ENCODE assay signal across 31 cellular contexts in the genomic region with DNA sequence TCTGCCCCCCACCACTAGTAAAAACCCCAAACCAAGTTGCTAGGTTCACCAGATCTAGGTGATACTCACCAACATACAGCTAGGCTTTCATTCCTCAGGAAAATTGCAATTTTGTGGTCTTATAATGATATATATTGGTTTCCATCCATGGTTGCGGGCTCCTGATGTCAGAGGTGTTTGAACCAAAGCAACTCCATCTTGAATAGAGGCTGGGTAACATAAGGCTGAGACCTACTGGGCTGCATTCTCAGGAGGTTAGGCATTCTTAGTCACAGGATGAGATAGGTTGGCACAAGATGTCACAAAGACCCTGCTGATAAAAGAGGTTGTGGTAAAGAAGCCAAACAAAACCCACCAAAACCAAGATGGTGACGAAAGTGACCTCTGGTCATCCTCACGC. TPM values are rescaled to one million over a fixed set of nuclear protein-coding genes. Genes with fewer than 3 reads are reported as not detected.
A peak's percentile ranks its signal among the peaks of the same experiment; 100 is the strongest.
DNase-seq lines count a peak whose midpoint lies in the region; ATAC-seq lines count a peak whose summit lies in the region.
"Had no signal": no experiment of that assay in that cellular context is flagged by ENCODE, and none has a peak within 500 bp of the region (broad histone marks: within the 10 kb centered on the region; RNA-seq: fewer than 3 reads in every experiment).

No MANE protein-coding gene starts in this region.

- H3K4me3 Mint-ChIP-seq in activated CD4-positive, alpha-beta T cell treated with anti-CD3 and anti-CD28 coated beads for 36 hours, result no peak overlapping the region
- no peak overlapping the region for H3K4me3 Mint-ChIP-seq in activated naive CD4-positive, alpha-beta T cell treated with anti-CD3 and anti-CD28 coated beads, Interleukin-2, amount 10 ng/mL, durations not matched to agents 7 days and 5 days
- no peak overlapping the region for H3K4me3 Mint-ChIP-seq in stimulated activated naive CD8-positive, alpha-beta T cell treated with anti-CD3 and anti-CD28 coated beads, Interleukin-15, amount 100 ng/mL, for 72 hours
- H3K4me3 Mint-ChIP-seq: activated B cell treated with CpG ODN at 0.5 μM for 24 hours; brain; dendritic cell treated with granulocyte-macrophage colony-stimulating factor and Interleukin-4, amounts not matched to agents 40 ng/mL and 50 ng/mL, for 4 days; endodermal cell; naive B cell; T-cell; type B pancreatic cell had no signal

- peaks cover 58% of the 10 kb centered on the region for H3K36me3 Mint-ChIP-seq in activated CD4-positive, alpha-beta T cell treated with anti-CD3 and anti-CD28 coated beads for 36 hours (ENCODE audit: low read depth)
- H3K36me3 Mint-ChIP-seq in activated naive CD4-positive, alpha-beta T cell treated with anti-CD3 and anti-CD28 coated beads, Interleukin-2, amount 50 U/mL, for 72 hours, result peaks cover 26 to 53% of the 10 kb centered on the region in 2 donors
- peaks cover 40% of the 10 kb centered on the region for H3K36me3 Mint-ChIP-seq in activated naive CD4-positive, alpha-beta T cell treated with anti-CD3 and anti-CD28 coated beads, Interleukin-2, amount 10 ng/mL, durations not matched to agents 7 days and 5 days

- no peak for DNase-seq in activated CD4-positive, alpha-beta T cell treated with anti-CD3 and anti-CD28 coated beads for 36 hours
- DNase-seq in activated CD4-positive, alpha-beta T cell treated with anti-CD3 and anti-CD28 coated beads for 4 hours, result no peak
- DNase-seq in activated naive CD4-positive, alpha-beta T cell treated with anti-CD3 and anti-CD28 coated beads, Interleukin-2, amount 50 U/mL, for 72 hours (ENCODE audit: low spot score in 2 of 2), result no peak
- no peak for DNase-seq in activated naive CD4-positive, alpha-beta T cell treated with anti-CD3 and anti-CD28 coated beads, Interleukin-2, amount 10 ng/mL, durations not matched to agents 7 days and 5 days
- DNase-seq in epithelial cell of prostate (ENCODE audit: low read depth, low spot score), result no peak
- DNase-seq in stimulated activated naive CD8-positive, alpha-beta T cell treated with anti-CD3 and anti-CD28 coated beads, Interleukin-15, amount 100 ng/mL, for 72 hours, result no peak
- no peak for DNase-seq in iPS-NIHi11 (ENCODE audit: low spot score)
- DNase-seq: 8988T; activated B cell treated with CpG ODN at 0.5 μM for 24 hours; activated effector memory CD4-positive, alpha-beta T cell treated with Interleukin-2 at 50 U/mL for 16 hours; amniotic stem cell; Caco-2; heart left ventricle; midbrain; MM.1S; naive B cell; NCI-H1417; NCI-H526; nucleus accumbens; OCI-M1; sigmoid colon; substantia nigra; T-cell had no signal

- CTCF ChIA-PET in activated CD4-positive, alpha-beta T cell treated with anti-CD3 and anti-CD28 coated beads for 36 hours (lab: Charles Lee), result interaction anchor here (0.6 to 1.0 kb wide), 3 partner anchors 53 to 114 kb away, joined by 3 read pairs; no protein-coding TSS in a partner anchor
- CTCF ChIA-PET in activated naive CD4-positive, alpha-beta T cell treated with anti-CD3 and anti-CD28 coated beads, Interleukin-2, amount 10 ng/mL, durations not matched to agents 7 days and 5 days (lab: Charles Lee), result interaction anchor here (3.4 kb wide), 1 partner anchor 187 kb away, joined by 13 read pairs; no protein-coding TSS in a partner anchor

- intact Hi-C loops in activated CD4-positive, alpha-beta T cell treated with anti-CD3 and anti-CD28 coated beads for 36 hours (cut with DNase I, micrococcal nuclease), result no loop called here

- H3K27ac ChIP-seq in epithelial cell of prostate, result peak overlapping the region; percentile 33
- H3K27ac ChIP-seq: C4-2B, esophagus muscularis mucosa, heart left ventricle, KMS-11, sigmoid colon had no signal

- H3K27me3 Mint-ChIP-seq in activated CD4-positive, alpha-beta T cell treated with anti-CD3 and anti-CD28 coated beads for 36 hours, result no peaks in the 10 kb centered on the region
- no peaks in the 10 kb centered on the region for H3K27me3 Mint-ChIP-seq in activated naive CD4-positive, alpha-beta T cell treated with anti-CD3 and anti-CD28 coated beads, Interleukin-2, amount 10 ng/mL, durations not matched to agents 7 days and 5 days
- H3K27me3 Mint-ChIP-seq in stimulated activated naive CD8-positive, alpha-beta T cell treated with anti-CD3 and anti-CD28 coated beads, Interleukin-15, amount 100 ng/mL, for 72 hours, result no peaks in the 10 kb centered on the region
- H3K27me3 Mint-ChIP-seq: activated B cell treated with CpG ODN at 0.5 μM for 24 hours; brain; dendritic cell treated with granulocyte-macrophage colony-stimulating factor and Interleukin-4, amounts not matched to agents 40 ng/mL and 50 ng/mL, for 4 days; naive B cell; T-cell; type B pancreatic cell had no signal

- peak overlapping the region; percentile 43 for H3K27ac Mint-ChIP-seq in activated CD4-positive, alpha-beta T cell treated with anti-CD3 and anti-CD28 coated beads for 36 hours
- H3K27ac Mint-ChIP-seq in activated naive CD4-positive, alpha-beta T cell treated with anti-CD3 and anti-CD28 coated beads, Interleukin-2, amount 50 U/mL, for 72 hours, result peak overlapping the region; percentile 76 to 88
- no peak overlapping the region for H3K27ac Mint-ChIP-seq in activated naive CD4-positive, alpha-beta T cell treated with anti-CD3 and anti-CD28 coated beads, Interleukin-2, amount 10 ng/mL, durations not matched to agents 7 days and 5 days
- peak overlapping the region; percentile 27 to 49 for H3K27ac Mint-ChIP-seq in stimulated activated naive CD8-positive, alpha-beta T cell treated with anti-CD3 and anti-CD28 coated beads, Interleukin-15, amount 100 ng/mL, for 72 hours
- H3K27ac Mint-ChIP-seq: activated B cell treated with CpG ODN at 0.5 μM for 24 hours; brain; dendritic cell treated with granulocyte-macrophage colony-stimulating factor and Interleukin-4, amounts not matched to agents 40 ng/mL and 50 ng/mL, for 4 days; endodermal cell; T-cell had no signal

- H3K4me1 Mint-ChIP-seq in activated CD4-positive, alpha-beta T cell treated with anti-CD3 and anti-CD28 coated beads for 36 hours, result peaks cover 21% of the 10 kb centered on the region
- H3K4me1 Mint-ChIP-seq in activated naive CD4-positive, alpha-beta T cell treated with anti-CD3 and anti-CD28 coated beads, Interleukin-2, amount 10 ng/mL, durations not matched to agents 7 days and 5 days, result no peaks in the 10 kb centered on the region
- H3K4me1 Mint-ChIP-seq in stimulated activated naive CD8-positive, alpha-beta T cell treated with anti-CD3 and anti-CD28 coated beads, Interleukin-15, amount 100 ng/mL, for 72 hours, result peaks cover 20% of the 10 kb centered on the region
- H3K4me1 Mint-ChIP-seq: activated B cell treated with CpG ODN at 0.5 μM for 24 hours, brain, endodermal cell, naive B cell had no signal

- peak; percentile 13 for ATAC-seq in activated CD4-positive, alpha-beta T cell treated with anti-CD3 and anti-CD28 coated beads for 36 hours
- ATAC-seq in activated naive CD4-positive, alpha-beta T cell treated with anti-CD3 and anti-CD28 coated beads, Interleukin-2, amount 50 U/mL, for 72 hours, result peak; percentile 5 to 58
- no peak for ATAC-seq in stimulated activated naive CD8-positive, alpha-beta T cell treated with anti-CD3 and anti-CD28 coated beads, Interleukin-15, amount 100 ng/mL, for 72 hours
- no peak for ATAC-seq in GM21390 (IDR thresholded peaks at IDR 0.05; ENCODE audit: unreplicated experiment)
- ATAC-seq: heart left ventricle, T-cell had no signal

- POLR2A ChIA-PET in activated CD4-positive, alpha-beta T cell treated with anti-CD3 and anti-CD28 coated beads for 36 hours (lab: Charles Lee), result interaction anchor here (0.6 to 0.9 kb wide), 5 partner anchors 10 to 217 kb away, joined by 3 to 4 read pairs (median 3); no protein-coding TSS in a partner anchor

- H3K9me3 Mint-ChIP-seq in activated CD4-positive, alpha-beta T cell treated with anti-CD3 and anti-CD28 coated beads for 36 hours (ENCODE audit: low read depth), result no peaks in the 10 kb centered on the region
- peaks cover 3 to 8% of the 10 kb centered on the region in 2 donors for H3K9me3 Mint-ChIP-seq in activated naive CD4-positive, alpha-beta T cell treated with anti-CD3 and anti-CD28 coated beads, Interleukin-2, amount 50 U/mL, for 72 hours
- no peaks in the 10 kb centered on the region for H3K9me3 Mint-ChIP-seq in activated naive CD4-positive, alpha-beta T cell treated with anti-CD3 and anti-CD28 coated beads, Interleukin-2, amount 10 ng/mL, durations not matched to agents 7 days and 5 days
- H3K9me3 Mint-ChIP-seq in stimulated activated naive CD8-positive, alpha-beta T cell treated with anti-CD3 and anti-CD28 coated beads, Interleukin-15, amount 100 ng/mL, for 72 hours, result peaks cover 9 to 14% of the 10 kb centered on the region in 2 donors
- H3K9me3 Mint-ChIP-seq: activated B cell treated with CpG ODN at 0.5 μM for 24 hours; dendritic cell treated with granulocyte-macrophage colony-stimulating factor and Interleukin-4, amounts not matched to agents 40 ng/mL and 50 ng/mL, for 4 days; endodermal cell; naive B cell; T-cell; type B pancreatic cell had no signal

RNA-seq across cellular contexts. Expression of gene SERBP1, which starts 30.6 kb away (rescaled TPM):
- 100 to 1,000 TPM; 433 to 510 TPM for total RNA-seq in activated CD4-positive, alpha-beta T cell treated with anti-CD3 and anti-CD28 coated beads for 36 hours
- 100 to 1,000 TPM; 354 to 447 TPM for total RNA-seq in activated naive CD4-positive, alpha-beta T cell treated with anti-CD3 and anti-CD28 coated beads, Interleukin-2, amount 50 U/mL, for 72 hours

Comparison
In these comparisons a context has a peak if more than half of its experiments do, and no peak if none do; other contexts are left out.
1. ATAC-seq: peak in activated CD4-positive, alpha-beta T cell treated with anti-CD3 and anti-CD28 coated beads for 36 hours (single experiment) and activated naive CD4-positive, alpha-beta T cell treated with anti-CD3 and anti-CD28 coated beads, Interleukin-2, amount 50 U/mL, for 72 hours (2 of 2); none in stimulated activated naive CD8-positive, alpha-beta T cell treated with anti-CD3 and anti-CD28 coated beads, Interleukin-15, amount 100 ng/mL, for 72 hours (single experiment) and GM21390 (single experiment).